Comparison of ENCODE assay signal across 36 cellular contexts in the genomic region with DNA sequence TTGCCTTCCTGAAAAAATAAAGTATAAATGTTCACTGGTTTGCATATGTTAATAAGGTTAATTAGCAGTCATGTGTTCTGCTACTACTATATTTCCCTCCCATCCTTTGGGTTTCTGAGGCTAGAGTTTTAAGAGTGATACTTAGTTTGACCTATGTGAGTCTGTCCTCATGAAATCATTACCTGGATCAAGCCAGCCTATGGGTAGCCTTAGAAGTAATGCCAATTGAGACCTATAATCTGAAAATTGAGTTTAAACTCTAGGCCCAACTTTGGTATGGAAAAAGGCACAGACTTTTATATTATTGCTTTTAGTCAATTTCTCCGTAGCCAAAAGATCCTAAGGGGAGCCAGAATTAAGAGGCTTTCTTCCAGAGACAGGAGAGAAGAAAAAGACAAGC. TPM values are rescaled to one million over a fixed set of nuclear protein-coding genes. Genes with fewer than 3 reads are reported as not detected.
"Had no signal": no experiment of that assay in that cellular context is flagged by ENCODE, and none has a peak within 500 bp of the region (broad histone marks: within the 10 kb centered on the region; RNA-seq: fewer than 3 reads in every experiment).

No MANE protein-coding gene starts in this region.

- H3K9me3 Mint-ChIP-seq: activated CD4-positive, alpha-beta memory T cell treated with anti-CD3 and anti-CD28 coated beads, Interleukin-2, amount 10 ng/mL, durations not matched to agents 7 days and 5 days; activated naive CD4-positive, alpha-beta T cell treated with anti-CD3 and anti-CD28 coated beads, Interleukin-2, amount 10 ng/mL, durations not matched to agents 7 days and 5 days; activated naive CD8-positive, alpha-beta T cell treated with anti-CD3 and anti-CD28 coated beads, Interleukin-2, amount 50 U/mL, for 24 hours had no signal

- H3K4me3 ChIP-seq: MG63, Peyer's patch, SJSA1 had no signal

- DNase-seq: activated CD4-positive, alpha-beta memory T cell treated with anti-CD3 and anti-CD28 coated beads, Interleukin-2, amount 10 ng/mL, durations not matched to agents 7 days and 5 days; activated CD4-positive, alpha-beta T cell treated with anti-CD3 and anti-CD28 coated beads for 1 hour; activated CD4-positive, alpha-beta T cell treated with anti-CD3 and anti-CD28 coated beads for 48 hours; activated CD4-positive, CD25-positive, alpha-beta regulatory T cell; activated CD8-positive, alpha-beta memory T cell treated with anti-CD3 and anti-CD28 coated beads for 24 hours; activated CD8-positive, alpha-beta memory T cell treated with anti-CD3 and anti-CD28 coated beads, Interleukin-2, amount 10 ng/mL, durations not matched to agents 7 days and 5 days; activated CD8-positive, alpha-beta memory T cell treated with anti-CD3 and anti-CD28 coated beads, Interleukin-2, amount 50 U/mL, for 48 hours; activated effector memory CD4-positive, alpha-beta T cell treated with Interleukin-2 at 50 U/mL for 16 hours; activated naive CD4-positive, alpha-beta T cell treated with anti-CD3 and anti-CD28 coated beads, Interleukin-2, amount 10 ng/mL, durations not matched to agents 7 days and 5 days; activated naive CD8-positive, alpha-beta T cell treated with anti-CD3 and anti-CD28 coated beads, Interleukin-2, amount 50 U/mL, for 24 hours; activated T-cell treated with anti-CD3 and anti-CD28 coated beads, Interleukin-2, amount 50 U/mL, for 48 hours; aorta; brain microvascular endothelial cell; Kasumi-1; KG1; MG63; NCI-H1048; NCI-H1105 treated with DMSO at 0.1 percent for 48 hours; NCI-H1436; NCI-H1694; NCI-H1930; NCI-H345; NCI-H748 treated with DMSO at 0.1 percent for 48 hours; NK-92 treated with Interleukin-12 subunit alpha and Interleukin-12 subunit beta, amount 100 ng/mL, for 24 hours; PC-3; Peyer's patch; RPMI8226; SHP77 treated with DMSO at 0.1 percent for 48 hours; T-helper 1 cell; T-helper 2 cell; T-helper 9 cell; WERI-Rb-1 had no signal

- H3K27me3 ChIP-seq: SJSA1 had no signal

- ATAC-seq: activated CD8-positive, alpha-beta memory T cell treated with anti-CD3 and anti-CD28 coated beads, Interleukin-2, amount 10 ng/mL, durations not matched to agents 7 days and 5 days; activated naive CD8-positive, alpha-beta T cell treated with anti-CD3 and anti-CD28 coated beads, Interleukin-2, amount 50 U/mL, for 24 hours; PC-3; SK-N-SH treated with all-trans-retinoic acid at 6 μM for 48 hours had no signal

- H3K27ac ChIP-seq: brain microvascular endothelial cell, Peyer's patch, SJSA1, WERI-Rb-1 had no signal

- H3K9me3 ChIP-seq: MG63, Peyer's patch, SJSA1 had no signal

- H3K36me3 Mint-ChIP-seq: activated CD8-positive, alpha-beta memory T cell treated with anti-CD3 and anti-CD28 coated beads, Interleukin-2, amount 10 ng/mL, durations not matched to agents 7 days and 5 days; activated naive CD8-positive, alpha-beta T cell had no signal

- H3K36me3 ChIP-seq: brain microvascular endothelial cell, MG63, Peyer's patch, SJSA1, WERI-Rb-1 had no signal

- H3K27ac Mint-ChIP-seq: activated CD4-positive, alpha-beta memory T cell treated with anti-CD3 and anti-CD28 coated beads, Interleukin-2, amount 10 ng/mL, durations not matched to agents 7 days and 5 days; activated CD8-positive, alpha-beta memory T cell treated with anti-CD3 and anti-CD28 coated beads, Interleukin-2, amount 10 ng/mL, durations not matched to agents 7 days and 5 days; activated naive CD4-positive, alpha-beta T cell treated with anti-CD3 and anti-CD28 coated beads, Interleukin-2, amount 10 ng/mL, durations not matched to agents 7 days and 5 days; activated naive CD8-positive, alpha-beta T cell; activated naive CD8-positive, alpha-beta T cell treated with anti-CD3 and anti-CD28 coated beads, Interleukin-2, amount 50 U/mL, for 24 hours had no signal

- H3K4me3 Mint-ChIP-seq: activated CD4-positive, alpha-beta memory T cell treated with anti-CD3 and anti-CD28 coated beads, Interleukin-2, amount 10 ng/mL, durations not matched to agents 7 days and 5 days; activated CD8-positive, alpha-beta memory T cell treated with anti-CD3 and anti-CD28 coated beads, Interleukin-2, amount 10 ng/mL, durations not matched to agents 7 days and 5 days; activated naive CD4-positive, alpha-beta T cell treated with anti-CD3 and anti-CD28 coated beads, Interleukin-2, amount 10 ng/mL, durations not matched to agents 7 days and 5 days; activated naive CD8-positive, alpha-beta T cell; activated naive CD8-positive, alpha-beta T cell treated with anti-CD3 and anti-CD28 coated beads, Interleukin-2, amount 50 U/mL, for 24 hours had no signal

RNA-seq across cellular contexts. Expression of a gene that starts 18.4 kb away (rescaled TPM):
- total RNA-seq: activated CD4-positive, alpha-beta memory T cell treated with anti-CD3 and anti-CD28 coated beads, Interleukin-2, amount 10 ng/mL, durations not matched to agents 7 days and 5 days; activated CD8-positive, alpha-beta memory T cell treated with anti-CD3 and anti-CD28 coated beads, Interleukin-2, amount 10 ng/mL, durations not matched to agents 7 days and 5 days; NCI-H460; PC-3 had no signal
